ENCODE assay signal across 16 cellular contexts in the genomic region with DNA sequence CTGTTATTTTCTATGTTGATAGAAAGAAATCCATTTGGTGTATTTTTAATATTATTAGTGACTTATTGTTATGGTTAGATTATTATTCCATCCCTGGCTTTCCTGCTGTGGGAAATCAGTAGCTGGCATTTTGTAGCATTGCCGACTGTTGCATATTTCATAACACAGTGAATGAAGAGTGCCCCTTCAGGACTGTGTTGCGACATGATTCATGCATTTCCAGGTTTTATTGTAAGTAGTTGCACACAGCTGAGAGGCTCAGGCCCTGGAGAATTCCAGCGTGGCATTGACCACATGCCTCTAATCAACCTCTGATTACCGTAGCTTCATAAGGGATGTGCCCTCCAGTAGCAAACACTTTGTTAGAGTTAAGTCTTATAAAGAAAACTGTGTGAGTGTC.
DNase-seq lines count a peak whose midpoint lies in the region; ATAC-seq, FAIRE-seq and TF ChIP-seq lines count a peak whose summit lies in the region.
"Had no signal": no experiment of that assay in that cellular context is flagged by ENCODE, and none has a peak within 500 bp of the region (broad histone marks: within the 10 kb centered on the region; RNA-seq: fewer than 3 reads in every experiment).

No MANE protein-coding gene starts in this region.

- ATAC-seq in lower lobe of right lung (peak; percentile 84 to 94), HG02938 (IDR thresholded peaks at IDR 0.05; ENCODE audit: unreplicated experiment) (no peak)
- ATAC-seq: foreskin keratinocyte, PC-3 had no signal

- H3K36me3 ChIP-seq in bronchial epithelial cell (ENCODE audit: control insufficient read depth, insufficient read depth, low read length) (no peaks in the 10 kb centered on the region), lower lobe of right lung (no peaks in the 10 kb centered on the region)

- peaks cover 13% of the 10 kb centered on the region for H3K4me1 ChIP-seq in lower lobe of right lung
- H3K4me1 ChIP-seq: foreskin keratinocyte had no signal

- intact Hi-C loops in lower lobe of right lung (cut with DNase I): no loop called here

- no peak overlapping the region for H3K27ac ChIP-seq in lower lobe of right lung
- H3K27ac ChIP-seq: C4-2B, foreskin keratinocyte had no signal

- no peak for FAIRE-seq in bronchial epithelial cell (lab: Jason Lieb, UNC)
- FAIRE-seq: islet of Langerhans had no signal

- H3K27me3 ChIP-seq in bronchial epithelial cell (ENCODE audit: control insufficient read depth, insufficient read depth, low read length) (no peaks in the 10 kb centered on the region), lower lobe of right lung (ENCODE audit: low read depth) (no peaks in the 10 kb centered on the region)
- H3K27me3 ChIP-seq: foreskin keratinocyte had no signal

- H3K9me3 ChIP-seq in lower lobe of right lung: no peaks in the 10 kb centered on the region

- in situ Hi-C loops in KBM-7 (cut with MboI; ENCODE audit: low pct_unique_long_range_greater_than_20kb, low sequenced_read_pairs): no loop called here

- DNase-seq in AML-193 (lab: John Stamatoyannopoulos, UW): peak; percentile 22 to 35
- peak; percentile 61 for DNase-seq in M059J (ENCODE audit: low read depth)
- DNase-seq in bronchial epithelial cell (ENCODE audit: low read depth): peak; percentile 41
- no peak for DNase-seq in lower lobe of right lung
- DNase-seq in KBM-7: no peak
- DNase-seq in kidney tubule cell (ENCODE audit: low spot score): no peak
- DNase-seq in activated CD4-positive, CD25-positive, alpha-beta regulatory T cell (lab: John Stamatoyannopoulos, UW): no peak
- DNase-seq: activated CD4-positive, alpha-beta memory T cell treated with anti-CD3 and anti-CD28 coated beads for 36 hours; activated effector memory CD4-positive, alpha-beta T cell treated with anti-CD3 and anti-CD28 coated beads, Interleukin-2, amount 50 U/mL, for 16 hours; foreskin keratinocyte; naive B cell; PC-3; T-helper 2 cell had no signal

- TF ChIP-seq CTCF in bronchial epithelial cell (IDR thresholded peaks at IDR 0.05; ENCODE audit: insufficient read depth, low read length, severe bottlenecking): no peak
- no peak for TF ChIP-seq CTCF in lower lobe of right lung (IDR thresholded peaks at IDR 0.05)

- H3K4me3 ChIP-seq in bronchial epithelial cell (ENCODE audit: low read depth, low read length): no peak overlapping the region
- no peak overlapping the region for H3K4me3 ChIP-seq in lower lobe of right lung

Comparison
In these comparisons a context has a peak if more than half of its experiments do, and no peak if none do; other contexts are left out.
1. DNase-seq: peak in AML-193 (2 of 2), M059J (single experiment) and bronchial epithelial cell (single experiment); none in lower lobe of right lung (single experiment), KBM-7 (single experiment), kidney tubule cell (single experiment) and activated CD4-positive, CD25-positive, alpha-beta regulatory T cell (0 of 4).